30 cellular contexts compared by ENCODE assay signal in genomic region chr2:65464604-65465003, GRCh38. TPM values are rescaled to one million over a fixed set of nuclear protein-coding genes. Genes with fewer than 3 reads are reported as not detected.
DNase-seq lines count a peak whose midpoint lies in the region; ATAC-seq and TF ChIP-seq lines count a peak whose summit lies in the region.
"Had no signal": no experiment of that assay in that cellular context is flagged by ENCODE, and none has a peak within 500 bp of the region (broad histone marks: within the 10 kb centered on the region; RNA-seq: fewer than 3 reads in every experiment).

No MANE protein-coding gene starts in this region.

- TF ChIP-seq CTCF in A673 (conservative IDR thresholded peaks at IDR 0.05; ENCODE audit: low read depth, low read length) (no peak), gastroesophageal sphincter (IDR thresholded peaks at IDR 0.05) (no peak)

- peak; percentile 62 for ATAC-seq in gastroesophageal sphincter
- no peak for ATAC-seq in stimulated activated naive CD8-positive, alpha-beta T cell treated with anti-CD3 and anti-CD28 coated beads, Interleukin-15, amount 100 ng/mL, for 72 hours
- ATAC-seq: A549; activated T-cell treated with anti-CD3 and anti-CD28 coated beads, Interleukin-2, amount 50 U/mL, for 72 hours; body of pancreas had no signal

- no TSS peak for BruUV-seq in A673 (replicated peaks; lab: Mats Ljungman, UMichigan)

- no peak for TF ChIP-seq EP300 in gastroesophageal sphincter (IDR thresholded peaks at IDR 0.05)

- H3K36me3 ChIP-seq in A673 (ENCODE audit: insufficient read depth, low read length, poor library complexity, severe bottlenecking) (no peaks in the 10 kb centered on the region), SK-N-MC (ENCODE audit: insufficient read depth, low read length) (no peaks in the 10 kb centered on the region), gastroesophageal sphincter (no peaks in the 10 kb centered on the region)
- H3K36me3 ChIP-seq: neutrophil, vagina had no signal

- H3K9me3 ChIP-seq in A673 (ENCODE audit: low read depth, low read length, poor library complexity, severe bottlenecking) (no peaks in the 10 kb centered on the region), SK-N-MC (ENCODE audit: low read depth, low read length) (no peaks in the 10 kb centered on the region), gastroesophageal sphincter (no peaks in the 10 kb centered on the region)
- H3K9me3 ChIP-seq: body of pancreas, neutrophil, vagina had no signal

- CTCF ChIA-PET in A673 (lab: Charles Lee), result no interaction called here

- H3K27ac ChIP-seq in A673 (ENCODE audit: low read depth, low read length, poor library complexity, severe bottlenecking), result peak overlapping the region; percentile 71
- H3K27ac ChIP-seq in SK-N-MC, result peak overlapping the region; percentile 72
- peak overlapping the region in 1 of 4 donors; percentile 17 for H3K27ac ChIP-seq in gastroesophageal sphincter
- H3K27ac ChIP-seq: A549, body of pancreas, C4-2B, dorsolateral prefrontal cortex, neutrophil, vagina had no signal

- H3K9ac ChIP-seq in SK-N-MC (ENCODE audit: insufficient read length), result no peak overlapping the region

- WGBS in gastroesophageal sphincter (ENCODE audit: low coverage in 1 of 2), 2 donors, result 41 to 68% methylated on average over 3 of the region's 3 CpGs

- no peaks in the 10 kb centered on the region for H3K4me1 Mint-ChIP-seq in stimulated activated naive CD8-positive, alpha-beta T cell treated with anti-CD3 and anti-CD28 coated beads, Interleukin-15, amount 100 ng/mL, for 72 hours
- H3K4me1 Mint-ChIP-seq: immature natural killer cell had no signal

- intact Hi-C loops in A673 (cut with micrococcal nuclease; ENCODE audit: unreplicated experiment), result loop anchor here (5.0 to 10.0 kb wide), 2 partner anchors 200 to 283 kb away; no protein-coding TSS in a partner anchor

- H3K27me3 ChIP-seq in A673 (replicated peaks; ENCODE audit: insufficient read depth, low read depth, low read length, poor library complexity) (no peaks in the 10 kb centered on the region), gastroesophageal sphincter (no peaks in the 10 kb centered on the region)
- H3K27me3 ChIP-seq: body of pancreas, dorsolateral prefrontal cortex, vagina had no signal

- H3K27ac Mint-ChIP-seq in stimulated activated naive CD8-positive, alpha-beta T cell treated with anti-CD3 and anti-CD28 coated beads, Interleukin-15, amount 100 ng/mL, for 72 hours, result no peak overlapping the region
- H3K27ac Mint-ChIP-seq: activated T-cell treated with anti-CD3 and anti-CD28 coated beads, Interleukin-2, amount 50 U/mL, for 72 hours; immature natural killer cell; progenitor cell of endocrine pancreas; stimulated activated naive CD8-positive, alpha-beta T cell treated with anti-CD3 and anti-CD28 coated beads, Interleukin-15, Interleukin-2, amounts not matched to agents 100 ng/mL and 50 ng/mL, for 24 hours had no signal

- H3K4me3 ChIP-seq in A673 (ENCODE audit: low read depth, low read length, poor library complexity, severe bottlenecking), result no peak overlapping the region
- H3K4me3 ChIP-seq in SK-N-MC, result no peak overlapping the region
- H3K4me3 ChIP-seq in gastroesophageal sphincter, result no peak overlapping the region
- H3K4me3 ChIP-seq: A549, body of pancreas, dorsolateral prefrontal cortex, vagina had no signal

- H3K4me1 ChIP-seq in A673 (ENCODE audit: insufficient read depth, low read length, poor library complexity, severe bottlenecking), result peaks cover 31% of the 10 kb centered on the region
- H3K4me1 ChIP-seq in gastroesophageal sphincter, result no peaks in the 10 kb centered on the region
- H3K4me1 ChIP-seq: A549, body of pancreas, vagina had no signal

- peaks cover 26% of the 10 kb centered on the region for H3K27me3 Mint-ChIP-seq in stimulated activated naive CD8-positive, alpha-beta T cell treated with anti-CD3 and anti-CD28 coated beads, Interleukin-15, amount 100 ng/mL, for 72 hours

- DNase-seq in A673 (ENCODE audit: low spot score) (peak; percentile 68), EH (ENCODE audit: low read depth) (peak; percentile 72), SK-N-MC (ENCODE audit: low read depth, low spot score) (peak; percentile 53), LoVo (ENCODE audit: low spot score) (no peak)
- DNase-seq in stimulated activated CD4-positive, alpha-beta T cell treated with anti-CD3 and anti-CD28 coated beads, Interleukin-4, amount 100 ng/mL, for 24 hours, result no peak
- DNase-seq in stimulated activated naive CD8-positive, alpha-beta T cell treated with anti-CD3 and anti-CD28 coated beads, Interleukin-15, amount 100 ng/mL, for 72 hours, result no peak
- DNase-seq in stimulated activated CD4-positive, alpha-beta T cell treated with anti-CD3 and anti-CD28 coated beads, Interleukin-15, amount 100 ng/mL, for 24 hours, result no peak
- DNase-seq: activated CD4-positive, alpha-beta T cell treated with anti-CD3 and anti-CD28 coated beads, Interleukin-2, amount 50 U/mL, for 4 hours; activated CD4-positive, CD25-positive, alpha-beta regulatory T cell; activated naive CD4-positive, alpha-beta T cell; activated T-cell treated with anti-CD3 and anti-CD28 coated beads, Interleukin-2, amount 50 U/mL, for 72 hours; body of pancreas; cerebellar nuclear complex; dorsolateral prefrontal cortex; foreskin melanocyte; hypothalamus; immature natural killer cell; NCI-H1092; NCI-H187; NCI-H2171; NCI-H510A treated with DMSO at 0.1 percent for 48 hours; SIG-M5; T-helper 1 cell had no signal

- no peaks in the 10 kb centered on the region for H3K9me3 Mint-ChIP-seq in stimulated activated naive CD8-positive, alpha-beta T cell treated with anti-CD3 and anti-CD28 coated beads, Interleukin-15, amount 100 ng/mL, for 72 hours
- H3K9me3 Mint-ChIP-seq: stimulated activated naive CD8-positive, alpha-beta T cell treated with anti-CD3 and anti-CD28 coated beads, Interleukin-15, Interleukin-2, amounts not matched to agents 100 ng/mL and 50 ng/mL, for 24 hours had no signal

- POLR2A ChIA-PET in A673 (lab: Charles Lee; ENCODE audit: low non-redundant PET), result no interaction called here

- TF ChIP-seq POLR2A in gastroesophageal sphincter (IDR thresholded peaks at IDR 0.05), result no peak

- H3K4me3 Mint-ChIP-seq in stimulated activated naive CD8-positive, alpha-beta T cell treated with anti-CD3 and anti-CD28 coated beads, Interleukin-15, amount 100 ng/mL, for 72 hours, result no peak overlapping the region
- H3K4me3 Mint-ChIP-seq: activated T-cell treated with anti-CD3 and anti-CD28 coated beads, Interleukin-2, amount 50 U/mL, for 72 hours; immature natural killer cell; stimulated activated naive CD8-positive, alpha-beta T cell treated with anti-CD3 and anti-CD28 coated beads, Interleukin-15, Interleukin-2, amounts not matched to agents 100 ng/mL and 50 ng/mL, for 24 hours had no signal

RNA-seq across cellular contexts. Expression of gene SPRED2, which starts 32.2 kb away (rescaled TPM):
- total RNA-seq in A673 (2021) (79.4 and 81.0 TPM in 2 replicates), gastroesophageal sphincter (10 to 100 TPM; 12.5 to 21.2 (median 13.8) TPM)

Comparison
In these comparisons a context has a peak if more than half of its experiments do, and no peak if none do; other contexts are left out.
1. DNase-seq: peak in A673 (single experiment), EH (single experiment) and SK-N-MC (single experiment); none in stimulated activated CD4-positive, alpha-beta T cell treated with anti-CD3 and anti-CD28 coated beads, Interleukin-4, amount 100 ng/mL, for 24 hours (single experiment), stimulated activated naive CD8-positive, alpha-beta T cell treated with anti-CD3 and anti-CD28 coated beads, Interleukin-15, amount 100 ng/mL, for 72 hours (0 of 2), LoVo (single experiment) and stimulated activated CD4-positive, alpha-beta T cell treated with anti-CD3 and anti-CD28 coated beads, Interleukin-15, amount 100 ng/mL, for 24 hours (single experiment).